Comparison of ENCODE assay signal across 8 cellular contexts in the genomic region with DNA sequence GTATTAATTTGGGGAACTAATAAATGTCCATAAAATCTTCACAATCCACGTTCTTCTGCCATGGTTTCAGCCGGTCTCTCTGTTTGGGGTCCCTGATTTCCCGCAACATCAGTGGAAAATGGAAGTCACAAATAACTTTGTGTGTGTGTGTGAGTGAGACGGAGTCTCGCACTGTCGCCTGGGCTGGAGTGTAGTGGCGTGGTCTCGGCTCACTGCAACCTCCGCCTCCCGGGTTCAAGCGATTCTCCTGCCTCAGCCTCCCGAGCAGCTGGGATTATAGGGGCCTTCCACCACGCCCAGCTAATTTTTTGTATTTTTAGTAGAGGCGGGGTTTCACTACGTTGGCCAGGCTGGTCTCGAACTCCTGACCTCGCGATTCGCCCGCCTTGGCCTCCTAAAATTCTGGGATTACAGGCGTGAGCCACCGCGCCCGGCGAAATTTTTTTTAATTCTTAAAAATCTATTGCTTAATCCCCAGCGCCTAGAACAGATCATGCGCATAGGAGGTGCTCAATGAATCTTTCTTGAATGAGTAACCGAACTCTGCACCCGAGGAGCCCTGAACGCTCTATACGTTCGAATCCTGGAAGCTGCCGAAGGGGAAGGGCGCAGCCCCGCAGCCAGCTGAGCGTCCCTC. TPM values are rescaled to one million over a fixed set of nuclear protein-coding genes. Genes with fewer than 3 reads are reported as not detected.
DNase-seq lines count a peak whose midpoint lies in the region; ATAC-seq and TF ChIP-seq lines count a peak whose summit lies in the region.
"Not testable (repeated sequence)": the region's sequence is repeated elsewhere in the genome, so short reads cannot be mapped to it uniquely, and the experiment has no call there.

No MANE protein-coding gene starts in this region.

- H3K4me3 Mint-ChIP-seq in activated T-helper 2 cell treated with anti-CD3 and anti-CD28 coated beads, Interferon-gamma antibody, Interleukin-2, Interleukin-4, amounts not matched to agents 10 μg/mL and 5 μg/mL and 100 μg/mL, durations not matched to agents 14 hours and 24 hours and 36 hours (ENCODE audit: low read depth), result peak overlapping the region; percentile 98
- H3K4me3 Mint-ChIP-seq in memory B cell, result peak overlapping the region; percentile 99

- WGBS in esophagus, 2 donors, result 9 to 12% methylated on average over 36 of the region's 36 CpGs

- H3K9ac ChIP-seq in BLaER1, result peak overlapping the region; percentile 89

- peak; percentile 11 for ATAC-seq in HG03457 (IDR thresholded peaks at IDR 0.05; ENCODE audit: unreplicated experiment)
- peak; percentile 12 for ATAC-seq in memory B cell (ENCODE audit: low read depth)

- not testable (repeated sequence) for H3K9me3 Mint-ChIP-seq in activated T-helper 2 cell treated with anti-CD3 and anti-CD28 coated beads, Interferon-gamma antibody, Interleukin-2, Interleukin-4, amounts not matched to agents 10 μg/mL and 5 μg/mL and 100 μg/mL, durations not matched to agents 14 hours and 24 hours and 36 hours; memory B cell

- H3K4me1 Mint-ChIP-seq in activated T-helper 2 cell treated with anti-CD3 and anti-CD28 coated beads, Interferon-gamma antibody, Interleukin-2, Interleukin-4, amounts not matched to agents 10 μg/mL and 5 μg/mL and 100 μg/mL, durations not matched to agents 14 hours and 24 hours and 36 hours (ENCODE audit: low read depth), result peaks cover 35% of the 10 kb centered on the region
- peaks cover 19% of the 10 kb centered on the region for H3K4me1 Mint-ChIP-seq in memory B cell

- TF ChIP-seq CTCF in GM20000 (IDR thresholded peaks at IDR 0.05; ENCODE audit: extremely low read depth, missing control alignments), result not testable (repeated sequence)

- peak overlapping the region; percentile 91 for H3K4me2 ChIP-seq in BLaER1

- not testable (repeated sequence) for H3K27me3 ChIP-seq in BLaER1; esophagus (ENCODE audit: control insufficient read depth in 1 of 2, insufficient read depth in 2 of 2, low read length in 2 of 2)

- H3K36me3 Mint-ChIP-seq in activated T-helper 2 cell treated with anti-CD3 and anti-CD28 coated beads, Interferon-gamma antibody, Interleukin-2, Interleukin-4, amounts not matched to agents 10 μg/mL and 5 μg/mL and 100 μg/mL, durations not matched to agents 14 hours and 24 hours and 36 hours (ENCODE audit: low read depth), result peaks cover 20% of the 10 kb centered on the region
- not testable (repeated sequence) for H3K36me3 Mint-ChIP-seq in memory B cell

- intact Hi-C loops in activated T-helper 2 cell treated with anti-CD3 and anti-CD28 coated beads, Interferon-gamma antibody, Interleukin-2, Interleukin-4, amounts not matched to agents 10 μg/mL and 5 μg/mL and 100 μg/mL, durations not matched to agents 14 hours and 24 hours and 36 hours (cut with micrococcal nuclease), result loop anchor here (5.0 kb wide), 1 partner anchor 156 kb away; no protein-coding TSS in a partner anchor

- H3K4me3 ChIP-seq in BLaER1 (peak overlapping the region; percentile 97), esophagus (ENCODE audit: low read depth in 1 of 2, low read length in 2 of 2) (peak overlapping the region; percentile 83 to 100)

- peak overlapping the region; percentile 86 for H3K27ac Mint-ChIP-seq in activated T-helper 2 cell treated with anti-CD3 and anti-CD28 coated beads, Interferon-gamma antibody, Interleukin-2, Interleukin-4, amounts not matched to agents 10 μg/mL and 5 μg/mL and 100 μg/mL, durations not matched to agents 14 hours and 24 hours and 36 hours
- H3K27ac Mint-ChIP-seq in memory B cell, result peak overlapping the region; percentile 94

- peaks cover 13% of the 10 kb centered on the region; the same call in 1 of the 2 replicates for H4K20me1 ChIP-seq in BLaER1

- H3K27me3 Mint-ChIP-seq in activated T-helper 2 cell treated with anti-CD3 and anti-CD28 coated beads, Interferon-gamma antibody, Interleukin-2, Interleukin-4, amounts not matched to agents 10 μg/mL and 5 μg/mL and 100 μg/mL, durations not matched to agents 14 hours and 24 hours and 36 hours (ENCODE audit: low read depth); memory B cell: not testable (repeated sequence)

- H3K36me3 ChIP-seq in BLaER1, result peaks cover 30% of the 10 kb centered on the region
- H3K36me3 ChIP-seq in esophagus (ENCODE audit: control insufficient read depth in 2 of 2, insufficient read depth in 2 of 2, low read length in 1 of 2), result not testable (repeated sequence)

- peak overlapping the region; percentile 81 for H3K27ac ChIP-seq in BLaER1
- H3K27ac ChIP-seq in esophagus (ENCODE audit: low read depth in 2 of 2, low read length in 1 of 2), result peak overlapping the region; percentile 98 to 99

- H3K4me1 ChIP-seq in BLaER1, result peaks cover 27% of the 10 kb centered on the region
- not testable (repeated sequence) for H3K4me1 ChIP-seq in esophagus (ENCODE audit: control insufficient read depth in 2 of 2, insufficient read depth in 2 of 2, low read length in 1 of 2)

- peak; percentile 50 for DNase-seq in GM20000 (ENCODE audit: low spot score)
- DNase-seq in OCI-M1 (lab: John Stamatoyannopoulos, UW), result peak; percentile 73
- DNase-seq in activated T-helper 2 cell treated with anti-CD3 and anti-CD28 coated beads, Interferon-gamma antibody, Interleukin-2, Interleukin-4, amounts not matched to agents 10 μg/mL and 5 μg/mL and 100 μg/mL, durations not matched to agents 14 hours and 24 hours and 36 hours (ENCODE audit: low spot score), result peak; percentile 55
- not testable (repeated sequence) for DNase-seq in memory B cell (ENCODE audit: low spot score in 2 of 2)
- peak; percentile 24 for DNase-seq in stimulated activated CD4-positive, alpha-beta T cell treated with anti-CD3 and anti-CD28 coated beads, Interleukin-2, amount 100 ng/mL, for 4 hours (ENCODE audit: low read depth)

- not testable (repeated sequence) for H3K9me3 ChIP-seq in BLaER1; esophagus (ENCODE audit: control insufficient read depth in 2 of 2, insufficient read depth in 1 of 2, low read depth in 1 of 2, low read length in 1 of 2)

RNA-seq across cellular contexts. Expression of a gene that starts 0.7 kb away (rescaled TPM):
- 166 and 170 TPM in 2 replicates for total RNA-seq in activated T-helper 2 cell treated with anti-CD3 and anti-CD28 coated beads, Interferon-gamma antibody, Interleukin-2, Interleukin-4, amounts not matched to agents 10 μg/mL and 5 μg/mL and 100 μg/mL, durations not matched to agents 14 hours and 24 hours and 36 hours
- polyA plus RNA-seq in esophagus, result 100 to 1,000 TPM; 465 to 697 TPM

RNA-seq across cellular contexts. Expression of a gene that starts 1.0 kb away (rescaled TPM):
- total RNA-seq in activated T-helper 2 cell treated with anti-CD3 and anti-CD28 coated beads, Interferon-gamma antibody, Interleukin-2, Interleukin-4, amounts not matched to agents 10 μg/mL and 5 μg/mL and 100 μg/mL, durations not matched to agents 14 hours and 24 hours and 36 hours, result 18.0 and 20.7 TPM in 2 replicates
- polyA plus RNA-seq in esophagus, result 10 to 100 TPM in 1 of 2 donors, 1 to 10 TPM in 1; 10.0 to 11.5 TPM

RNA-seq across cellular contexts. Expression of a gene that starts 33.6 kb away (rescaled TPM):
- 65.4 and 68.1 TPM in 2 replicates for total RNA-seq in activated T-helper 2 cell treated with anti-CD3 and anti-CD28 coated beads, Interferon-gamma antibody, Interleukin-2, Interleukin-4, amounts not matched to agents 10 μg/mL and 5 μg/mL and 100 μg/mL, durations not matched to agents 14 hours and 24 hours and 36 hours
- polyA plus RNA-seq in esophagus, result 10 to 100 TPM; 31.8 to 42.4 TPM

RNA-seq across cellular contexts. Expression of a gene that starts 41.7 kb away (rescaled TPM):
- total RNA-seq in activated T-helper 2 cell treated with anti-CD3 and anti-CD28 coated beads, Interferon-gamma antibody, Interleukin-2, Interleukin-4, amounts not matched to agents 10 μg/mL and 5 μg/mL and 100 μg/mL, durations not matched to agents 14 hours and 24 hours and 36 hours, result 11.6 and 11.8 TPM in 2 replicates
- 1 to 10 TPM; 8.7 to 10.0 TPM for polyA plus RNA-seq in esophagus

RNA-seq across cellular contexts. Expression of a gene that starts 58.6 kb away (rescaled TPM):
- 2.3 and 2.4 TPM in 2 replicates for total RNA-seq in activated T-helper 2 cell treated with anti-CD3 and anti-CD28 coated beads, Interferon-gamma antibody, Interleukin-2, Interleukin-4, amounts not matched to agents 10 μg/mL and 5 μg/mL and 100 μg/mL, durations not matched to agents 14 hours and 24 hours and 36 hours
- 1 to 10 TPM; 3.6 to 4.3 TPM for polyA plus RNA-seq in esophagus
